25 cellular contexts compared by ENCODE assay signal in the genomic region with DNA sequence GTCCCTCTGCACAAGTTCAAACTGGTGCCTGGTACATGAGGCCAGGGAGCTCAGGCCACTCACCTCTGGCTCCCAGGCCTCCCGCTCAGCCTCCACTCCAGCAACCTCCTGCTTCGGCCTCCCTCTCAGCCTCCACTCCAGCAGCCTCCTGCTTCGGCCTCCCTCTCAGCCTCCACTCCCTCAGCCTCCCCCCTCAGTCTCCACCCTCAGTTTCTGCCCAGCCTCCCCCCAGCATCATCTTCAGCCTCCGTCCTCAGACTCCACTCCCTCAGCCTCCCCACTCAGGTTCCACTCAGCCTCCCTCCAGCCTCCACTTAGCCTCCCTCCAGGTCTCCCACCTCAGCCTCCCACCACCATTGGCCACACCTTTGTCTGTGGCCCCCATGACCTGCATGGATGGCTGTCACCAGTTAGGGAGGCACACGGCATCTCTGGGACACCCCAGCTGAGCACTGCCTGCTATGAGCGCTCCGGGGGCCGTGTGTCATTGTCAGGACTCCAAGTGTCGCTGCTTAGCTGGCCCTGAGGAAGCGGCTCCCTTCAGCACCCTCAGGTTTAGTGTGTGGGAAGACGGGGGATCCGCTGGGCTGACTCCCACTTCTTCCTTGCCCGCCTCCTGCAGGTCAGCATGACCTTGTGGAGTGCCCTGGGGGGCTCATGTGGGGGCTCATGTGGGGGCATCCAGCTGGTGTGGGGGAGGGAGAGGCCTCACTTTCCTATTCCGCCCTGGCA.
"Had no signal": no experiment of that assay in that cellular context is flagged by ENCODE, and none has a peak within 500 bp of the region (broad histone marks: within the 10 kb centered on the region; RNA-seq: fewer than 3 reads in every experiment).

No MANE protein-coding gene starts in this region.

- H3K9me3 Mint-ChIP-seq: immature natural killer cell; mesothelial cell of epicardium; natural killer cell; stimulated activated naive CD8-positive, alpha-beta T cell treated with anti-CD3 and anti-CD28 coated beads, Interleukin-15, Interleukin-2, amounts not matched to agents 100 ng/mL and 50 ng/mL, for 24 hours; T-cell had no signal

- H3K36me3 ChIP-seq: breast epithelium, thyroid gland had no signal

- H3K9me3 ChIP-seq: breast epithelium, left lung, SK-N-SH, thyroid gland had no signal

- H3K36me3 Mint-ChIP-seq: activated naive CD8-positive, alpha-beta T cell; mesothelial cell of epicardium; natural killer cell; T-cell had no signal

- H3K27me3 ChIP-seq: breast epithelium, hepatocyte, left lung, thyroid gland had no signal

- FAIRE-seq: endometrium had no signal

- ATAC-seq: left lung, natural killer cell, T-cell had no signal

- H3K27me3 Mint-ChIP-seq: activated naive CD8-positive, alpha-beta T cell; progenitor cell of endocrine pancreas; stimulated activated naive CD8-positive, alpha-beta T cell treated with anti-CD3 and anti-CD28 coated beads, Interleukin-15, Interleukin-2, amounts not matched to agents 100 ng/mL and 50 ng/mL, for 24 hours; T-cell had no signal

- H3K27ac Mint-ChIP-seq: activated naive CD8-positive, alpha-beta T cell; mesothelial cell of epicardium; natural killer cell; progenitor cell of endocrine pancreas had no signal

- H3K4me3 Mint-ChIP-seq: activated naive CD8-positive, alpha-beta T cell; immature natural killer cell; mesothelial cell of epicardium; natural killer cell; stimulated activated naive CD8-positive, alpha-beta T cell treated with anti-CD3 and anti-CD28 coated beads, Interleukin-15, Interleukin-2, amounts not matched to agents 100 ng/mL and 50 ng/mL, for 24 hours; T-cell had no signal

- DNase-seq: activated CD4-positive, alpha-beta T cell treated with anti-CD3 and anti-CD28 coated beads for 4 hours; activated CD4-positive, alpha-beta T cell treated with anti-CD3 and anti-CD28 coated beads, Interleukin-2, amount 50 U/mL, for 48 hours; activated CD4-positive, CD25-positive, alpha-beta regulatory T cell; activated effector memory CD4-positive, alpha-beta T cell treated with anti-CD3 and anti-CD28 coated beads, Interleukin-2, amount 50 U/mL, for 16 hours; activated T-cell treated with anti-CD3 and anti-CD28 coated beads, Interleukin-2, amount 50 U/mL, for 48 hours; amniotic stem cell; cortex of kidney; immature natural killer cell; kidney glomerular epithelial cell; natural killer cell; SK-N-SH; stimulated activated CD4-positive, alpha-beta T cell treated with anti-CD3 and anti-CD28 coated beads, Interleukin-4, amount 100 ng/mL, for 24 hours; T-cell; T1000; thyroid gland had no signal

- H3K4me2 ChIP-seq: hepatocyte, SK-N-SH had no signal

- H2AFZ ChIP-seq: hepatocyte had no signal

- H3K4me3 ChIP-seq: breast epithelium, hepatocyte, left lung, lung, thyroid gland had no signal

- H3K9ac ChIP-seq: SK-N-SH had no signal

- H3K27ac ChIP-seq: breast epithelium, foreskin keratinocyte, hepatocyte, left lung had no signal
